9 cellular contexts compared by ENCODE assay signal in genomic region chr12:80456513-80456912, GRCh38. TPM values are rescaled to one million over a fixed set of nuclear protein-coding genes. Genes with fewer than 3 reads are reported as not detected.
"Had no signal": no experiment of that assay in that cellular context is flagged by ENCODE, and none has a peak within 500 bp of the region (broad histone marks: within the 10 kb centered on the region; RNA-seq: fewer than 3 reads in every experiment).

No MANE protein-coding gene starts in this region.

- FAIRE-seq: H1, H54, HTR-8/SVneo had no signal

- H3K4me2 ChIP-seq: GM23338 had no signal

- ATAC-seq: GM23338 had no signal

- H2AFZ ChIP-seq: GM23338 had no signal

- DNase-seq: H9, HCEC 1CT, KBM-7 had no signal

- H3K4me3 ChIP-seq: GM23338 had no signal

RNA-seq across cellular contexts. Expression of gene PTPRQ, which starts 12.5 kb away (rescaled TPM):
- total RNA-seq: GM23338, H1, H9, HT-29 had no signal
- polyA plus RNA-seq: GM23338, H1, IgD-negative memory B cell had no signal
